Comparison of ENCODE assay signal across 9 cellular contexts in the genomic region with DNA sequence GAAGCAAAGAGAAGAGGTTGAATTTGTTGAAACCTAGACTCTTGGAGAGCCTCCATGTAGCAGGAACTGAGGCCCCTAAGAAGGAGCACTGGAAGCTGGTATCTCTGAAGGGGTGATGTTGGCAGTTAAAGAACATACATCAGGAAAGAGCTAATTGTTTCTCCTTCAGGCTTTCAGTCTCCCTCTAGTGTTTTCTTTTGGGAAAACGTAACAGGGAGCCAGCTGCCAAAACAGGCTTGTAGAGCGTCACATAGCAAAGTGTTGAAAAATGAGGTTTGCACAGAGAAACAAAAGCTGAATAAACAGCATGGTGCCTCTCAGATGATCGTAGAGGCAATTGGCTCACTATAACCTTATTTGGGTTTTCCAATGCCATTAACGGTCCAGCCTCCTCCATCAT. TPM values are rescaled to one million over a fixed set of nuclear protein-coding genes. Genes with fewer than 3 reads are reported as not detected.
DNase-seq lines count a peak whose midpoint lies in the region; ATAC-seq and TF ChIP-seq lines count a peak whose summit lies in the region.
"Had no signal": no experiment of that assay in that cellular context is flagged by ENCODE, and none has a peak within 500 bp of the region (broad histone marks: within the 10 kb centered on the region; RNA-seq: fewer than 3 reads in every experiment).

No MANE protein-coding gene starts in this region.

- intact Hi-C loops in left ventricle myocardium inferior (cut with micrococcal nuclease): no loop called here
- intact Hi-C loops in Right ventricle myocardium inferior (cut with DNase I): no loop called here
- intact Hi-C loops in thyroid gland (cut with DNase I): no loop called here

- H3K27me3 ChIP-seq in left ventricle myocardium inferior (ENCODE audit: low read depth) (no peaks in the 10 kb centered on the region), thyroid gland (no peaks in the 10 kb centered on the region)

- no peak for TF ChIP-seq POLR2A in thyroid gland (IDR thresholded peaks at IDR 0.05)

- ATAC-seq in Right ventricle myocardium inferior (no peak), GM19467 (IDR thresholded peaks at IDR 0.05; ENCODE audit: unreplicated experiment) (no peak)

- 31 to 32% methylated on average over 4 of the region's 4 CpGs for WGBS in thyroid gland, 2 donors

- H3K27ac ChIP-seq in left ventricle myocardium inferior (replicated peaks): no peak overlapping the region
- no peak overlapping the region for H3K27ac ChIP-seq in thyroid gland
- H3K27ac ChIP-seq: thoracic aorta had no signal

- DNase-seq in left ventricle myocardium inferior (no peak), Right ventricle myocardium inferior (ENCODE audit: missing footprints) (no peak), NCI-H748 (lab: John Stamatoyannopoulos, UW; ENCODE audit: unreplicated experiment) (peak; percentile 77), epithelial cell of proximal tubule (ENCODE audit: low read depth) (no peak), thyroid gland (peak in 1 of 2 donors; percentile 7), GM19238 (ENCODE audit: insufficient read length, low spot score) (no peak), mesenteric fat pad (ENCODE audit: low spot score) (no peak)

- TF ChIP-seq CTCF in left ventricle myocardium inferior (IDR thresholded peaks at IDR 0.05; ENCODE audit: borderline replicate concordance) (peak; percentile 52), epithelial cell of proximal tubule (conservative IDR thresholded peaks at IDR 0.05; ENCODE audit: low read depth, low read length) (peak; percentile 57), thyroid gland (IDR thresholded peaks at IDR 0.05) (peak in 4 of 6 experiments; percentile 16 to 47 (median 40))

- H3K36me3 ChIP-seq in left ventricle myocardium inferior: no peaks in the 10 kb centered on the region
- H3K36me3 ChIP-seq in thyroid gland: no peaks in the 10 kb centered on the region
- H3K36me3 ChIP-seq: thoracic aorta had no signal

- H3K4me1 ChIP-seq in left ventricle myocardium inferior: no peaks in the 10 kb centered on the region
- no peaks in the 10 kb centered on the region for H3K4me1 ChIP-seq in thyroid gland

- peaks cover 4% of the 10 kb centered on the region for H3K9me3 ChIP-seq in left ventricle myocardium inferior (replicated peaks)
- no peaks in the 10 kb centered on the region for H3K9me3 ChIP-seq in thyroid gland
- H3K9me3 ChIP-seq: thoracic aorta had no signal

- H3K4me3 ChIP-seq in left ventricle myocardium inferior: no peak overlapping the region
- H3K4me3 ChIP-seq in epithelial cell of proximal tubule (ENCODE audit: low read depth, low read length): no peak overlapping the region
- no peak overlapping the region for H3K4me3 ChIP-seq in thyroid gland (replicated peaks in 1 of 3)
- H3K4me3 ChIP-seq: thoracic aorta had no signal

RNA-seq across cellular contexts. Expression of a gene that starts 46.9 kb away (rescaled TPM):
- total RNA-seq in left ventricle myocardium inferior (32.9 TPM), Right ventricle myocardium inferior (37.1 TPM), epithelial cell of proximal tubule (60.5 and 63.5 TPM in 2 replicates), thyroid gland (100 to 1,000 TPM in 2 of 4 donors, 10 to 100 TPM in 2; 88.5 to 127 (median 98.9) TPM), mesenteric fat pad (93.5 TPM)
